In the genomic region with DNA sequence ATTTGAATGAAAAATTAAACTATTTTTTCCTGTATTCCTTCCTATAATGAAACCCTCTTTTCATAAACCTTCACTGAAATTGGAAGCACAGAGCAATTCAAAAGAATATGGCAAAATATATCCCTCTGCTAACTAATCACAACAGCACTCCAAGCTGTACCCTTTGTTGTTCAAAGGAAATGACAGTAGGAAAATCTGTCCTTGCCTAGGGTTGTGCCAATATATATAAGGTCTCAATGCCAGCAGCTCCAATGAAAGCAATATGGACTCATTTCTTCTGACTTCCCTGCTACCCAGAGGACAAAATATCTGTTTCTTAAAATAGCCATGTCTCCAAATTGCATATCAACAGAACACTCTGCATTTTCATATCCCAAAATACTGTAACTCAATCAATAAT, we compare ENCODE assay signal across 28 cellular contexts.
"Had no signal": no experiment of that assay in that cellular context is flagged by ENCODE, and none has a peak within 500 bp of the region (broad histone marks: within the 10 kb centered on the region; RNA-seq: fewer than 3 reads in every experiment).

No MANE protein-coding gene starts in this region.

- DNase-seq: hippocampal formation; left colon; left lung; mesendoderm; naive B cell; natural killer cell; nephron progenitor cell; occipital lobe; retina; right cardiac atrium; stimulated activated CD4-positive, alpha-beta T cell treated with anti-CD3 and anti-CD28 coated beads, Interleukin-12 subunit alpha, Interleukin-12 subunit beta, amount 100 ng/mL, for 4 hours; stimulated activated CD4-positive, alpha-beta T cell treated with anti-CD3 and anti-CD28 coated beads, Interleukin-15, amount 100 ng/mL, for 24 hours; stimulated activated CD4-positive, alpha-beta T cell treated with anti-CD3 and anti-CD28 coated beads, Interleukin-2, amount 100 ng/mL, for 24 hours; stimulated activated CD4-positive, alpha-beta T cell treated with anti-CD3 and anti-CD28 coated beads, Interleukin-4, amount 100 ng/mL, for 1 hour; stimulated activated naive B cell treated with anti-CD40 and anti-IgM and Interleukin-4, amounts not matched to agents 10 μg/mL and 1 μg/mL and 100 μg/mL, for 72 hours; stimulated activated naive CD8-positive, alpha-beta T cell treated with anti-CD3 and anti-CD28 coated beads, Interleukin-15, Interleukin-2, amounts not matched to agents 100 U/mL and 50 U/mL, for 24 hours; stomach; testis; thyroid gland; transverse colon; upper lobe of left lung had no signal

- H3K36me3 ChIP-seq: left lung, neural progenitor cell, neutrophil, stomach, thyroid gland, transverse colon, upper lobe of left lung, vagina had no signal

- H2AFZ ChIP-seq: neural progenitor cell, parathyroid adenoma had no signal

- H3K27me3 ChIP-seq: left lung, neural progenitor cell, neutrophil, stomach, testis, thyroid gland, transverse colon, upper lobe of left lung, vagina had no signal

- ATAC-seq: left colon; left lung; natural killer cell; sciatic nerve; stimulated activated naive B cell treated with anti-CD40 and anti-IgM and Interleukin-4, amounts not matched to agents 10 μg/mL and 1 μg/mL and 100 μg/mL, for 72 hours; stimulated activated naive CD8-positive, alpha-beta T cell treated with anti-CD3 and anti-CD28 coated beads, Interleukin-15, Interleukin-2, amounts not matched to agents 100 U/mL and 50 U/mL, for 24 hours had no signal

- H3K9ac ChIP-seq: neural progenitor cell, parathyroid adenoma had no signal

- H3K27ac ChIP-seq: left lung, neural progenitor cell, neutrophil, parathyroid adenoma, skin epidermis, stomach, testis, thyroid gland, transverse colon, upper lobe of left lung, vagina had no signal

- H3K4me3 ChIP-seq: left lung, lung, neural progenitor cell, skin epidermis, stomach, testis, thyroid gland, transverse colon, upper lobe of left lung, vagina had no signal

- H3K4me2 ChIP-seq: neural progenitor cell had no signal

- H3K9me3 ChIP-seq: left lung, neutrophil, stomach, testis, thyroid gland, transverse colon, upper lobe of left lung, vagina had no signal

- H3K4me1 ChIP-seq: neural progenitor cell, parathyroid adenoma, stomach, testis, thyroid gland, transverse colon, upper lobe of left lung, vagina had no signal

- H3K79me2 ChIP-seq: parathyroid adenoma had no signal
